In the genomic region with DNA sequence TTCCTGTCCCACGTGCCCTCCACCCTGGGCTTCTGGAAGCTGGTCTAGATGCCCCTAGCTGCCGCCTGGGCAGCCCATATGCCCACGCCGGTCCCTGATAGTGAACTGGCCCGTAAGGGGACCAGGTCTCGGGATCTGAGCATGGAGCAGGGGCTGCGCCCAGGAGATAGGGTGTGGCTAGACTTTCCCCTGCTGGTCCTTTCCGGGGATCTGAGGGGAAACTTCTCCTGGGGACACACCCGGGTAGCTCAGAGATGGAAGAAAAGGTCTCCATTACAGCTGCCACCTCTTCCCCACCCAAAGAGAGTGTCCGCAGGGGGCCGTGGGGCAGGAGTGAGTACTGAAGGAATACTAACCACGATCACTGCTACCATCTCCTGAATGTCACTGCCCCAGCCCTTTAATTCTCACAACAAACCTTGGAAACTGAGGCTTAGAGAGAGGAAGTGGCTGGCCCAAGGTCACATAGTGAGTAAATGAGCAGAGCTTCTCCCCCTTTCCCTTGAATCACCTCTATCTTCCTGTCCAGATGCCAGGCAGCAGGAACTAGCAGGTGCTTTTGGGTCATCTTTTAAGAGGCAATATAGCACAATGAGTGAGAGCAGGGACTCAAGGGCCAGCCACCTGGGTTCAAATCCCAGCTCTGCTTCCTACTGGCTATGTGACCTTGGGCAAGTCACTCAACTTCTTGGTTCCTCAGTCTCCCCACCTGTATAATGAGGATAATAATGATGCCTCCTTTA, we compare ENCODE assay signal across 2 cellular contexts.
TF ChIP-seq lines count a peak whose summit lies in the region.

No MANE protein-coding gene starts in this region.

TF ChIP-seq in IMR-90, 13 proteins besides CTCF, POLR2A, EP300 and RAD21:
- TF ChIP-seq SMC3 (IDR thresholded peaks at IDR 0.05; ENCODE audit: low read depth, low read length) (no peak), RFX5 (IDR thresholded peaks at IDR 0.05; ENCODE audit: low read depth, low read length) (no peak), MAZ (IDR thresholded peaks at IDR 0.05; ENCODE audit: borderline replicate concordance, low read depth, low read length) (no peak), USF2 (IDR thresholded peaks at IDR 0.05; ENCODE audit: low read depth, low read length) (no peak), FOS (IDR thresholded peaks at IDR 0.05; ENCODE audit: low read depth, low read length) (no peak), RCOR1 (IDR thresholded peaks at IDR 0.05; ENCODE audit: insufficient replicate concordance, low read length) (no peak), MAFK (IDR thresholded peaks at IDR 0.05; ENCODE audit: low read depth, low read length) (no peak), CHD1 (IDR thresholded peaks at IDR 0.05; ENCODE audit: low read depth, low read length) (no peak), NFE2L2 (IDR thresholded peaks at IDR 0.05; ENCODE audit: low read depth, low read length) (no peak), MXI1 (IDR thresholded peaks at IDR 0.05; ENCODE audit: borderline replicate concordance, low read depth, low read length) (no peak), BHLHE40 (IDR thresholded peaks at IDR 0.05; ENCODE audit: low read depth, low read length) (no peak), CEBPB (IDR thresholded peaks at IDR 0.05; ENCODE audit: low read depth, low read length) (no peak)
- TF ChIP-seq, protein P1, sequence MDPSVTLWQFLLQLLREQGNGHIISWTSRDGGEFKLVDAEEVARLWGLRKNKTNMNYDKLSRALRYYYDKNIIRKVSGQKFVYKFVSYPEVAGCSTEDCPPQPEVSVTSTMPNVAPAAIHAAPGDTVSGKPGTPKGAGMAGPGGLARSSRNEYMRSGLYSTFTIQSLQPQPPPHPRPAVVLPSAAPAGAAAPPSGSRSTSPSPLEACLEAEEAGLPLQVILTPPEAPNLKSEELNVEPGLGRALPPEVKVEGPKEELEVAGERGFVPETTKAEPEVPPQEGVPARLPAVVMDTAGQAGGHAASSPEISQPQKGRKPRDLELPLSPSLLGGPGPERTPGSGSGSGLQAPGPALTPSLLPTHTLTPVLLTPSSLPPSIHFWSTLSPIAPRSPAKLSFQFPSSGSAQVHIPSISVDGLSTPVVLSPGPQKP (IDR thresholded peaks at IDR 0.05; ENCODE audit: borderline replicate concordance, low read depth, low read length), result no peak

TF ChIP-seq in H1, 55 proteins besides CTCF, POLR2A, EP300 and RAD21:
- TF ChIP-seq HDAC2 (IDR thresholded peaks at IDR 0.05; ENCODE audit: borderline replicate concordance in 1 of 2, low read depth in 2 of 2, low read length in 2 of 2) (no peak), TAF7 (optimal IDR thresholded peaks at IDR 0.05; ENCODE audit: borderline replicate concordance, low read depth, low read length) (no peak), E2F6 (IDR thresholded peaks at IDR 0.05) (no peak), TBP (IDR thresholded peaks at IDR 0.05; ENCODE audit: low read depth, low read length) (no peak), ASH2L (IDR thresholded peaks at IDR 0.05; ENCODE audit: low read length) (no peak), SIN3A (conservative IDR thresholded peaks at IDR 0.05 in 1 of 2, IDR thresholded peaks at IDR 0.05 in 1 of 2; ENCODE audit: low read depth in 1 of 2, low read length in 2 of 2) (no peak), NANOG (IDR thresholded peaks at IDR 0.05; ENCODE audit: insufficient read depth, low read depth, low read length, poor library complexity, severe bottlenecking) (no peak), ATF3 (IDR thresholded peaks at IDR 0.05; ENCODE audit: insufficient read depth, low read depth, low read length) (no peak)
- TF ChIP-seq, protein P2, sequence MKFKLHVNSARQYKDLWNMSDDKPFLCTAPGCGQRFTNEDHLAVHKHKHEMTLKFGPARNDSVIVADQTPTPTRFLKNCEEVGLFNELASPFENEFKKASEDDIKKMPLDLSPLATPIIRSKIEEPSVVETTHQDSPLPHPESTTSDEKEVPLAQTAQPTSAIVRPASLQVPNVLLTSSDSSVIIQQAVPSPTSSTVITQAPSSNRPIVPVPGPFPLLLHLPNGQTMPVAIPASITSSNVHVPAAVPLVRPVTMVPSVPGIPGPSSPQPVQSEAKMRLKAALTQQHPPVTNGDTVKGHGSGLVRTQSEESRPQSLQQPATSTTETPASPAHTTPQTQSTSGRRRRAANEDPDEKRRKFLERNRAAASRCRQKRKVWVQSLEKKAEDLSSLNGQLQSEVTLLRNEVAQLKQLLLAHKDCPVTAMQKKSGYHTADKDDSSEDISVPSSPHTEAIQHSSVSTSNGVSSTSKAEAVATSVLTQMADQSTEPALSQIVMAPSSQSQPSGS (IDR thresholded peaks at IDR 0.05; ENCODE audit: low read length), result no peak
TF ChIP-seq in H1: peak in this region for 0.
